Comparison of ENCODE assay signal across 1 cellular context in genomic region chr6:35036059-35036827, GRCh38.
TF ChIP-seq lines count a peak whose summit lies in the region.

No MANE protein-coding gene starts in this region.

TF ChIP-seq in H1, 55 proteins besides CTCF, POLR2A, EP300 and RAD21 (continued from another document):
- TF ChIP-seq BACH1 (IDR thresholded peaks at IDR 0.05; ENCODE audit: low read length) (no peak), MAX (IDR thresholded peaks at IDR 0.05) (no peak), RXRA (IDR thresholded peaks at IDR 0.05; ENCODE audit: insufficient read depth, low read depth, low read length) (no peak), KDM4A (IDR thresholded peaks at IDR 0.05; ENCODE audit: low read depth, low read length, severe bottlenecking) (no peak), JUND (IDR thresholded peaks at IDR 0.05; ENCODE audit: low read length) (no peak), EZH2 (IDR thresholded peaks at IDR 0.05; ENCODE audit: low read depth, low read length, severe bottlenecking) (no peak), YY1 (IDR thresholded peaks at IDR 0.05; ENCODE audit: low read depth, low read length) (no peak), CBX8 (IDR thresholded peaks at IDR 0.05; ENCODE audit: borderline replicate concordance, low read depth, low read length) (no peak), PHF8 (conservative IDR thresholded peaks at IDR 0.05; ENCODE audit: low read depth, low read length) (no peak), ASH2L (IDR thresholded peaks at IDR 0.05; ENCODE audit: low read length) (no peak), CREB1 (IDR thresholded peaks at IDR 0.05) (no peak), RFX5 (IDR thresholded peaks at IDR 0.05; ENCODE audit: borderline replicate concordance, low read depth, low read length) (no peak)
